9 cellular contexts compared by ENCODE assay signal in genomic region chr5:132386644-132387286, GRCh38. TPM values are rescaled to one million over a fixed set of nuclear protein-coding genes. Genes with fewer than 3 reads are reported as not detected.
DNase-seq lines count a peak whose midpoint lies in the region; ATAC-seq, FAIRE-seq and TF ChIP-seq lines count a peak whose summit lies in the region.
"Had no signal": no experiment of that assay in that cellular context is flagged by ENCODE, and none has a peak within 500 bp of the region (broad histone marks: within the 10 kb centered on the region; RNA-seq: fewer than 3 reads in every experiment).

No MANE protein-coding gene starts in this region.

- no peaks in the 10 kb centered on the region for H3K9me3 Mint-ChIP-seq in osteocyte (ENCODE audit: unreplicated experiment)

- peak; percentile 91 for TF ChIP-seq CTCF in osteocyte (IDR thresholded peaks at IDR 0.05)
- TF ChIP-seq CTCF in tibial artery (IDR thresholded peaks at IDR 0.05) = peak; percentile 74 to 81

- H3K4me3 ChIP-seq in tibial artery = no peak overlapping the region

- H3K36me3 ChIP-seq in tibial artery = peaks cover 0 to 14% (median 8%) of the 10 kb centered on the region in 3 donors

- peaks cover 1% of the 10 kb centered on the region for H3K36me3 Mint-ChIP-seq in osteocyte (ENCODE audit: unreplicated experiment)

- no peaks in the 10 kb centered on the region for H3K9me3 ChIP-seq in tibial artery

- peaks cover 66% of the 10 kb centered on the region for H3K4me1 Mint-ChIP-seq in osteocyte (ENCODE audit: unreplicated experiment)

- intact Hi-C loops in tibial artery (cut with DNase I; ENCODE audit: low total_unique reads) = loop anchor here (2.0 to 5.0 kb wide), 2 partner anchors 36 to 114 kb away; no protein-coding TSS in a partner anchor

- peaks cover 12 to 51% (median 45%) of the 10 kb centered on the region in 4 donors for H3K4me1 ChIP-seq in tibial artery

- no peaks in the 10 kb centered on the region for H3K27me3 ChIP-seq in tibial artery

- no peak for FAIRE-seq in frontal cortex (lab: Jason Lieb, UNC)
- FAIRE-seq: colon had no signal

- peak overlapping the region; percentile 99 for H3K27ac Mint-ChIP-seq in osteocyte (ENCODE audit: unreplicated experiment)

- DNase-seq in COLO668 (lab: John Stamatoyannopoulos, UW; ENCODE audit: unreplicated experiment) = peak; percentile 37
- DNase-seq in SIG-M5 treated with dmso at 0.1 percent for 504 hours (lab: John Stamatoyannopoulos, UW; ENCODE audit: unreplicated experiment) = peak; percentile 79
- DNase-seq in activated effector memory CD4-positive, alpha-beta T cell treated with anti-CD3 and anti-CD28 coated beads, Interleukin-2, amount 50 U/mL, for 16 hours = peak; percentile 89
- peak; percentile 44 to 70 for DNase-seq in frontal cortex (ENCODE audit: low spot score in 2 of 2)
- DNase-seq in osteocyte (ENCODE audit: extremely low spot score, unreplicated experiment) = no peak
- DNase-seq in tibial artery = peak; percentile 74 to 83

- no peak overlapping the region for H3K4me3 Mint-ChIP-seq in osteocyte (ENCODE audit: unreplicated experiment)

- peak overlapping the region; percentile 73 to 82 for H3K27ac ChIP-seq in tibial artery

- no peaks in the 10 kb centered on the region for H3K27me3 Mint-ChIP-seq in osteocyte (ENCODE audit: unreplicated experiment)

- ATAC-seq in GM19395 (IDR thresholded peaks at IDR 0.05; ENCODE audit: unreplicated experiment) = peak; percentile 85
- peak; percentile 91 for ATAC-seq in HG03520 (IDR thresholded peaks at IDR 0.05; ENCODE audit: unreplicated experiment)

RNA-seq across cellular contexts. Expression of gene SLC22A5, which starts 17.3 kb away (rescaled TPM):
- 6.5 TPM for total RNA-seq in frontal cortex
- 6.7 and 9.1 TPM in 2 replicates for total RNA-seq in osteocyte
